23 cellular contexts compared by ENCODE assay signal in genomic region chr3:181075098-181075497, GRCh38.
"Had no signal": no experiment of that assay in that cellular context is flagged by ENCODE, and none has a peak within 500 bp of the region (broad histone marks: within the 10 kb centered on the region; RNA-seq: fewer than 3 reads in every experiment).

No MANE protein-coding gene starts in this region.

- H2AFZ ChIP-seq: parathyroid adenoma had no signal

- H3K4me1 ChIP-seq: body of pancreas, foreskin keratinocyte, parathyroid adenoma, upper lobe of right lung had no signal

- H3K79me2 ChIP-seq: parathyroid adenoma had no signal

- ATAC-seq: activated CD8-positive, alpha-beta T cell treated with anti-CD3 and anti-CD28 coated beads for 36 hours; activated T-helper 17 cell treated with anti-CD3 and anti-CD28 coated beads, Interleukin-2, amount 50 U/mL, for 72 hours; body of pancreas; foreskin keratinocyte; left ventricle myocardium superior; mucosa of descending colon; naive thymus-derived CD4-positive, alpha-beta T cell; sciatic nerve; stimulated activated effector memory CD8-positive, alpha-beta T cell treated with anti-CD3 and anti-CD28 coated beads, Interleukin-12 subunit alpha, Interleukin-12 subunit beta, amount 100 ng/mL, for 72 hours; upper lobe of right lung had no signal

- H3K4me3 ChIP-seq: body of pancreas, mucosa of descending colon, upper lobe of right lung had no signal

- H3K9ac ChIP-seq: parathyroid adenoma had no signal

- H3K27ac ChIP-seq: body of pancreas, epithelial cell of prostate, foreskin keratinocyte, neutrophil, parathyroid adenoma, upper lobe of right lung had no signal

- H3K36me3 ChIP-seq: neutrophil, upper lobe of right lung had no signal

- H3K9me3 ChIP-seq: body of pancreas, neutrophil, upper lobe of right lung had no signal

- H3K27me3 ChIP-seq: body of pancreas, foreskin keratinocyte, neutrophil, upper lobe of right lung had no signal

- DNase-seq: activated CD4-positive, alpha-beta T cell treated with anti-CD3 and anti-CD28 coated beads for 48 hours; activated CD4-positive, CD25-positive, alpha-beta regulatory T cell; activated CD8-positive, alpha-beta T cell treated with anti-CD3 and anti-CD28 coated beads for 36 hours; activated naive CD4-positive, alpha-beta T cell; activated naive CD8-positive, alpha-beta T cell treated with anti-CD3 and anti-CD28 coated beads for 36 hours; activated T-cell treated with anti-CD3 and anti-CD28 coated beads, Interleukin-2, amount 50 U/mL, for 1 hour; amygdala; body of pancreas; caudate nucleus; foreskin keratinocyte; head of caudate nucleus; immature natural killer cell; left ventricle myocardium superior; mucosa of descending colon; naive thymus-derived CD4-positive, alpha-beta T cell; stimulated activated CD4-positive, alpha-beta T cell treated with anti-CD3 and anti-CD28 coated beads, Interleukin-4, amount 100 ng/mL, for 24 hours; upper lobe of right lung had no signal
